Comparison of ENCODE assay signal across 18 cellular contexts in genomic region chr6:71335544-71335943, GRCh38.
"Had no signal": no experiment of that assay in that cellular context is flagged by ENCODE, and none has a peak within 500 bp of the region (broad histone marks: within the 10 kb centered on the region; RNA-seq: fewer than 3 reads in every experiment).

No MANE protein-coding gene starts in this region.

- H3K9me2 ChIP-seq: SK-N-SH had no signal

- H3K36me3 Mint-ChIP-seq: activated naive CD8-positive, alpha-beta T cell treated with anti-CD3 and anti-CD28 coated beads, Interleukin-2, amount 10 ng/mL, durations not matched to agents 7 days and 5 days had no signal

- DNase-seq: activated CD4-positive, alpha-beta memory T cell treated with anti-CD3 and anti-CD28 coated beads, Interleukin-2, amount 10 ng/mL, durations not matched to agents 7 days and 5 days; activated CD4-positive, alpha-beta T cell treated with anti-CD3 and anti-CD28 coated beads for 36 hours; activated CD4-positive, alpha-beta T cell treated with anti-CD3 and anti-CD28 coated beads, Interleukin-2, amount 50 U/mL, for 1 hour; activated naive CD4-positive, alpha-beta T cell treated with anti-CD3 and anti-CD28 coated beads, Interleukin-2, amount 50 U/mL, for 16 hours; activated naive CD8-positive, alpha-beta T cell treated with anti-CD3 and anti-CD28 coated beads, Interleukin-2, amount 10 ng/mL, durations not matched to agents 7 days and 5 days; adrenal gland; anterior cingulate cortex; KG1; NCI-H1092; NCI-H1417; NCI-H1930; NCI-H2171; NCI-H226; NCI-H526; NCI-H82; SK-N-SH; T-helper 1 cell had no signal

- H3K27me3 ChIP-seq: adrenal gland had no signal

- H3K27ac Mint-ChIP-seq: activated CD4-positive, alpha-beta memory T cell treated with anti-CD3 and anti-CD28 coated beads, Interleukin-2, amount 10 ng/mL, durations not matched to agents 7 days and 5 days; activated CD4-positive, alpha-beta T cell treated with anti-CD3 and anti-CD28 coated beads for 36 hours; activated naive CD8-positive, alpha-beta T cell treated with anti-CD3 and anti-CD28 coated beads, Interleukin-2, amount 10 ng/mL, durations not matched to agents 7 days and 5 days had no signal

- H3K27ac ChIP-seq: adrenal gland, VCaP had no signal

- H3K4me3 Mint-ChIP-seq: activated CD4-positive, alpha-beta memory T cell treated with anti-CD3 and anti-CD28 coated beads, Interleukin-2, amount 10 ng/mL, durations not matched to agents 7 days and 5 days; activated CD4-positive, alpha-beta T cell treated with anti-CD3 and anti-CD28 coated beads for 36 hours; activated naive CD8-positive, alpha-beta T cell treated with anti-CD3 and anti-CD28 coated beads, Interleukin-2, amount 10 ng/mL, durations not matched to agents 7 days and 5 days had no signal

- H3K4me3 ChIP-seq: adrenal gland had no signal

- H3K4me2 ChIP-seq: SK-N-SH had no signal

- H3K9me3 Mint-ChIP-seq: activated CD4-positive, alpha-beta memory T cell treated with anti-CD3 and anti-CD28 coated beads, Interleukin-2, amount 10 ng/mL, durations not matched to agents 7 days and 5 days; activated naive CD8-positive, alpha-beta T cell treated with anti-CD3 and anti-CD28 coated beads, Interleukin-2, amount 10 ng/mL, durations not matched to agents 7 days and 5 days had no signal

- H3K9me3 ChIP-seq: adrenal gland, SK-N-SH had no signal

- H3K36me3 ChIP-seq: adrenal gland had no signal

- H3K9ac ChIP-seq: SK-N-SH had no signal

- H3K4me1 Mint-ChIP-seq: activated CD4-positive, alpha-beta memory T cell treated with anti-CD3 and anti-CD28 coated beads, Interleukin-2, amount 10 ng/mL, durations not matched to agents 7 days and 5 days had no signal
